ENCODE assay signal across 34 cellular contexts in the genomic region with DNA sequence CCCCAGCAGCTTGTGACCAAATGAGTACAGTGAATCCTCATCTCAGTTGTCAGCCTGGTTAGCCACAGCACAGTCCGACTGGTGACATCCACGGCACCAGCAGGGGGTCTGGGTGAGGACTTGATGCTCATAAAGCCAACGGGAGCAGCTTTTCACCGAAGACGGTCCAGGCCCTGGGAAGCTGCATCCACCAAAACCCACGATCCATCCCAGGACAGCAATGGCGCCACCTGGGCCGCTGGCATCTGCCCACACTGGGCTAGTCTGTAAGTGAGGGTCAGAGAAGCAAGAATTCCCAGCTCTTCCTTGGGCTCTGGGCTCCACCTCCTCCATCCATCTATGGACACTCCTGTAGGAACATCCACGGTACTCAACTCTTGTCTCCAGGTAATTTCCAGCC. TPM values are rescaled to one million over a fixed set of nuclear protein-coding genes. Genes with fewer than 3 reads are reported as not detected.
"Had no signal": no experiment of that assay in that cellular context is flagged by ENCODE, and none has a peak within 500 bp of the region (broad histone marks: within the 10 kb centered on the region; RNA-seq: fewer than 3 reads in every experiment).

No MANE protein-coding gene starts in this region.

- H3K9me3 Mint-ChIP-seq: activated CD4-positive, alpha-beta memory T cell treated with anti-CD3 and anti-CD28 coated beads, Interleukin-2, amount 10 ng/mL, durations not matched to agents 7 days and 5 days; activated CD4-positive, alpha-beta T cell treated with anti-CD3 and anti-CD28 coated beads, Interleukin-2, amount 10 ng/mL, durations not matched to agents 7 days and 5 days; activated naive CD4-positive, alpha-beta T cell treated with anti-CD3 and anti-CD28 coated beads for 36 hours; activated T-cell treated with anti-CD3 and anti-CD28 coated beads, Interleukin-2, amount 50 U/mL, for 72 hours; effector memory CD8-positive, alpha-beta T cell; stimulated activated effector memory CD8-positive, alpha-beta T cell treated with anti-CD3 and anti-CD28 coated beads, Interleukin-12 subunit alpha, Interleukin-12 subunit beta, amount 100 ng/mL, for 72 hours; stimulated activated naive CD8-positive, alpha-beta T cell treated with anti-CD3 and anti-CD28 coated beads, Interleukin-15, amount 100 ng/mL, for 72 hours; T-helper 1 cell treated with Interleukin-12 subunit alpha and Interleukin-12 subunit beta and Interleukin-4 antibody, amounts not matched to agents 30 μg/mL and 1 μg/mL, for 36 hours had no signal

- H3K4me1 ChIP-seq: parathyroid adenoma, upper lobe of right lung had no signal

- H3K27me3 ChIP-seq: brain microvascular endothelial cell, upper lobe of right lung had no signal

- H3K9me3 ChIP-seq: mucosa of descending colon, SK-N-SH, upper lobe of right lung had no signal

- DNase-seq: activated CD4-positive, alpha-beta memory T cell treated with anti-CD3 and anti-CD28 coated beads, Interleukin-2, amount 10 ng/mL, durations not matched to agents 7 days and 5 days; activated CD4-positive, alpha-beta T cell treated with anti-CD3 and anti-CD28 coated beads, Interleukin-2, amount 10 ng/mL, durations not matched to agents 7 days and 5 days; activated CD4-positive, CD25-positive, alpha-beta regulatory T cell treated with anti-CD3 and anti-CD28 coated beads, Interleukin-2, amount 50 U/mL, for 72 hours; activated naive CD4-positive, alpha-beta T cell treated with anti-CD3 and anti-CD28 coated beads for 36 hours; activated T-cell treated with anti-CD3 and anti-CD28 coated beads, Interleukin-2, amount 50 U/mL, for 72 hours; amniotic stem cell; brain microvascular endothelial cell; caudate nucleus; cortex of kidney; effector memory CD8-positive, alpha-beta T cell; hippocampal formation; kidney; left colon; mesenchymal stem cell; mucosa of descending colon; nucleus accumbens; right cardiac atrium; SK-N-SH; stimulated activated CD4-positive, alpha-beta T cell treated with anti-CD3 and anti-CD28 coated beads, Interleukin-12 subunit alpha, Interleukin-12 subunit beta, amount 100 ng/mL, for 4 hours; stimulated activated CD4-positive, alpha-beta T cell treated with anti-CD3 and anti-CD28 coated beads, Interleukin-4, amount 100 ng/mL, for 1 hour; stimulated activated naive CD8-positive, alpha-beta T cell treated with anti-CD3 and anti-CD28 coated beads, Interleukin-15, amount 100 ng/mL, for 72 hours; substantia nigra; SW 1271; T-helper 9 cell; upper lobe of right lung had no signal

- H3K27ac ChIP-seq: brain microvascular endothelial cell, parathyroid adenoma, upper lobe of right lung had no signal

- H3K27ac Mint-ChIP-seq: activated CD4-positive, alpha-beta memory T cell treated with anti-CD3 and anti-CD28 coated beads, Interleukin-2, amount 10 ng/mL, durations not matched to agents 7 days and 5 days; activated CD4-positive, alpha-beta T cell treated with anti-CD3 and anti-CD28 coated beads, Interleukin-2, amount 10 ng/mL, durations not matched to agents 7 days and 5 days; activated naive CD4-positive, alpha-beta T cell treated with anti-CD3 and anti-CD28 coated beads for 36 hours; activated T-cell treated with anti-CD3 and anti-CD28 coated beads, Interleukin-2, amount 50 U/mL, for 72 hours; effector memory CD8-positive, alpha-beta T cell; stimulated activated effector memory CD8-positive, alpha-beta T cell treated with anti-CD3 and anti-CD28 coated beads, Interleukin-12 subunit alpha, Interleukin-12 subunit beta, amount 100 ng/mL, for 72 hours; stimulated activated naive CD8-positive, alpha-beta T cell treated with anti-CD3 and anti-CD28 coated beads, Interleukin-15, amount 100 ng/mL, for 72 hours; T-helper 1 cell treated with Interleukin-12 subunit alpha and Interleukin-12 subunit beta and Interleukin-4 antibody, amounts not matched to agents 30 μg/mL and 1 μg/mL, for 36 hours had no signal

- H3K27me3 Mint-ChIP-seq: activated CD4-positive, alpha-beta T cell treated with anti-CD3 and anti-CD28 coated beads, Interleukin-2, amount 10 ng/mL, durations not matched to agents 7 days and 5 days had no signal

- ATAC-seq: activated T-cell treated with anti-CD3 and anti-CD28 coated beads, Interleukin-2, amount 50 U/mL, for 72 hours; effector memory CD8-positive, alpha-beta T cell; left colon; mucosa of descending colon; right cardiac atrium; stimulated activated effector memory CD8-positive, alpha-beta T cell treated with anti-CD3 and anti-CD28 coated beads, Interleukin-12 subunit alpha, Interleukin-12 subunit beta, amount 100 ng/mL, for 72 hours; stimulated activated naive CD8-positive, alpha-beta T cell treated with anti-CD3 and anti-CD28 coated beads, Interleukin-15, amount 100 ng/mL, for 72 hours; upper lobe of right lung had no signal

- H3K4me3 Mint-ChIP-seq: activated CD4-positive, alpha-beta memory T cell treated with anti-CD3 and anti-CD28 coated beads, Interleukin-2, amount 10 ng/mL, durations not matched to agents 7 days and 5 days; activated CD4-positive, alpha-beta T cell treated with anti-CD3 and anti-CD28 coated beads, Interleukin-2, amount 10 ng/mL, durations not matched to agents 7 days and 5 days; activated naive CD4-positive, alpha-beta T cell treated with anti-CD3 and anti-CD28 coated beads for 36 hours; activated T-cell treated with anti-CD3 and anti-CD28 coated beads, Interleukin-2, amount 50 U/mL, for 72 hours; effector memory CD8-positive, alpha-beta T cell; stimulated activated effector memory CD8-positive, alpha-beta T cell treated with anti-CD3 and anti-CD28 coated beads, Interleukin-12 subunit alpha, Interleukin-12 subunit beta, amount 100 ng/mL, for 72 hours; stimulated activated naive CD8-positive, alpha-beta T cell treated with anti-CD3 and anti-CD28 coated beads, Interleukin-15, amount 100 ng/mL, for 72 hours; T-helper 1 cell treated with Interleukin-12 subunit alpha and Interleukin-12 subunit beta and Interleukin-4 antibody, amounts not matched to agents 30 μg/mL and 1 μg/mL, for 36 hours had no signal

- H3K4me3 ChIP-seq: mucosa of descending colon, upper lobe of right lung had no signal

- H3K36me3 Mint-ChIP-seq: stimulated activated effector memory CD8-positive, alpha-beta T cell treated with anti-CD3 and anti-CD28 coated beads, Interleukin-12 subunit alpha, Interleukin-12 subunit beta, amount 100 ng/mL, for 72 hours had no signal

- H3K36me3 ChIP-seq: brain microvascular endothelial cell, upper lobe of right lung had no signal

RNA-seq across cellular contexts. Expression of gene FXYD6, which starts 25.1 kb away (rescaled TPM):
- total RNA-seq: activated CD4-positive, alpha-beta memory T cell treated with anti-CD3 and anti-CD28 coated beads, Interleukin-2, amount 10 ng/mL, durations not matched to agents 7 days and 5 days; activated CD4-positive, alpha-beta T cell treated with anti-CD3 and anti-CD28 coated beads, Interleukin-2, amount 10 ng/mL, durations not matched to agents 7 days and 5 days; activated naive CD4-positive, alpha-beta T cell treated with anti-CD3 and anti-CD28 coated beads for 36 hours; fibroblast of villous mesenchyme had no signal

RNA-seq across cellular contexts. Expression of gene TMPRSS13, which starts 27.6 kb away (rescaled TPM):
- total RNA-seq: chondrocyte, fibroblast of lung, fibroblast of villous mesenchyme, myocyte, pulmonary artery endothelial cell, skeletal muscle tissue had no signal
